Comparison of ENCODE assay signal across 8 cellular contexts in the genomic region with DNA sequence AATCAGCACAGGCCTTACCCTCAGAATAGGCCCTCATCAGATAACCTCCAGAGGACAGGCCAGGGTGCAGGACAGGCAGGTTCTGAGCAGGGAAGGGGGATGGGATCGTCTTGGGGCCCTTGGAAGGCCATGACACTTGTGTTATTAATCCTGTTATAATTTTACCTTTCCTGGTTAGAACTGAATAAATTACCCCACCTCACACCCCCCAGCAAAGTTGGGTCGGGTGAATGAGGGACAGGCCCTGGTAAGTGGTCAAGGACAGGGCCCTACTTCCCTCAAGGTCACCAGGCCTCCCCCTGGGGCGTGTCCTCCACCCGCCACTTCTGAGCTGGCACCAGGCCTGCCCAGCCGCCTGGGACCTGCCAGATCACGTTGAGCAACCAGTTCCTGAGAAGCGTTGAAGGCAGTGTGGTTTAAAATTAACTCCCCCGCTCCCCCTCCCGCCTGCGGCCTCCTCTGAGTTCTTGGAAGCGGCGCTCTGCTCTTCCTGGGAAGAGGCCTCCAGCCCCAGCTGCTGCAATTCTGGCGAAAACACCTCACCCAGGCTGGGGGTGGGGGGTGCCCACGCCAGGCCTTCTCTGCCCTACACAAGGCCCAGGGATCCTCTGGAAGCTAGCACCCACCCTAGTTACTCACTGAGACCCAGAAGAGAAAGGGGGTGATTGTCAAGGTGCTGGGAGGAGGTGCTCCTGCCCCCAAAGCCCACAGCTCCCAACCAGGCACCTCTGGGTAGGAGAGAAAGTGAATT. TPM values are rescaled to one million over a fixed set of nuclear protein-coding genes. Genes with fewer than 3 reads are reported as not detected.
DNase-seq lines count a peak whose midpoint lies in the region; FAIRE-seq and TF ChIP-seq lines count a peak whose summit lies in the region.

No MANE protein-coding gene starts in this region.

- H3K36me3 ChIP-seq in Peyer's patch (peaks cover 0 to 9% (median 0%) of the 10 kb centered on the region in 3 donors), osteoblast (ENCODE audit: insufficient read depth, low read length) (no peaks in the 10 kb centered on the region), suprapubic skin (no peaks in the 10 kb centered on the region)

- TF ChIP-seq CTCF in Peyer's patch (IDR thresholded peaks at IDR 0.05) = no peak
- TF ChIP-seq CTCF in fibroblast of mammary gland (conservative IDR thresholded peaks at IDR 0.05; ENCODE audit: control insufficient read depth, insufficient read depth, low read depth, low read length) = no peak
- no peak for TF ChIP-seq CTCF in osteoblast (IDR thresholded peaks at IDR 0.05; ENCODE audit: extremely low read depth, low read depth, low read length)
- no peak for TF ChIP-seq CTCF in suprapubic skin (IDR thresholded peaks at IDR 0.05)

- peak overlapping the region; percentile 100 for H3K27ac Mint-ChIP-seq in activated T-helper 2 cell treated with anti-CD3 and anti-CD28 coated beads, Interferon-gamma antibody, Interleukin-2, Interleukin-4, amounts not matched to agents 10 μg/mL and 5 μg/mL and 100 μg/mL, durations not matched to agents 14 hours and 24 hours and 36 hours

- peak; percentile 66 for DNase-seq in GM18507 (ENCODE audit: extremely low spot score, insufficient read length, low read depth)
- peak; percentile 58 for DNase-seq in HPDE6-E6E7 (ENCODE audit: extremely low spot score)
- peak; percentile 71 to 95 (median 94) for DNase-seq in Peyer's patch
- peak; percentile 80 for DNase-seq in activated T-helper 2 cell treated with anti-CD3 and anti-CD28 coated beads, Interferon-gamma antibody, Interleukin-2, Interleukin-4, amounts not matched to agents 10 μg/mL and 5 μg/mL and 100 μg/mL, durations not matched to agents 14 hours and 24 hours and 36 hours (ENCODE audit: low spot score)
- DNase-seq in fibroblast of mammary gland (ENCODE audit: low read depth) = peak; percentile 97
- peak; percentile 97 for DNase-seq in osteoblast (ENCODE audit: insufficient read length, low spot score, missing footprints)
- DNase-seq in suprapubic skin (ENCODE audit: low spot score in 2 of 2) = peak; percentile 97
- DNase-seq in SW 1271 (lab: John Stamatoyannopoulos, UW) = no peak

- H3K4me2 ChIP-seq in osteoblast (ENCODE audit: insufficient read depth, low read length) = peak overlapping the region; percentile 78

- no peaks in the 10 kb centered on the region for H3K9me3 ChIP-seq in Peyer's patch
- no peaks in the 10 kb centered on the region for H3K9me3 ChIP-seq in osteoblast (ENCODE audit: low read depth, low read length)
- H3K9me3 ChIP-seq in suprapubic skin = no peaks in the 10 kb centered on the region

- TF ChIP-seq POLR2A in Peyer's patch (IDR thresholded peaks at IDR 0.05) (peak; percentile 4 to 42), suprapubic skin (IDR thresholded peaks at IDR 0.05) (no peak)

- H3K9me3 Mint-ChIP-seq in activated T-helper 2 cell treated with anti-CD3 and anti-CD28 coated beads, Interferon-gamma antibody, Interleukin-2, Interleukin-4, amounts not matched to agents 10 μg/mL and 5 μg/mL and 100 μg/mL, durations not matched to agents 14 hours and 24 hours and 36 hours = no peaks in the 10 kb centered on the region

- no peaks in the 10 kb centered on the region for H3K79me2 ChIP-seq in osteoblast (ENCODE audit: insufficient read depth, low read length)

- no peak for TF ChIP-seq EP300 in suprapubic skin (IDR thresholded peaks at IDR 0.05)

- peak overlapping the region in 3 of 4 donors; percentile 12 to 28 (median 24) for H3K4me3 ChIP-seq in Peyer's patch
- H3K4me3 ChIP-seq in fibroblast of mammary gland (ENCODE audit: control insufficient read depth, low read depth, low read length) = no peak overlapping the region
- peak overlapping the region; percentile 31 for H3K4me3 ChIP-seq in osteoblast (ENCODE audit: insufficient read depth, low read length)
- peak overlapping the region; percentile 30 for H3K4me3 ChIP-seq in suprapubic skin

- FAIRE-seq in GM18507 (lab: Jason Lieb, UNC) = peak; percentile 92

- intact Hi-C loops in activated T-helper 2 cell treated with anti-CD3 and anti-CD28 coated beads, Interferon-gamma antibody, Interleukin-2, Interleukin-4, amounts not matched to agents 10 μg/mL and 5 μg/mL and 100 μg/mL, durations not matched to agents 14 hours and 24 hours and 36 hours (cut with micrococcal nuclease) = loop anchor here (1.0 to 5.0 kb wide), 6 partner anchors 11 to 364 kb away; a partner anchor contains a TSS

- peaks cover 19 to 42% (median 23%) of the 10 kb centered on the region in 4 donors for H3K4me1 ChIP-seq in Peyer's patch
- H3K4me1 ChIP-seq in osteoblast (ENCODE audit: insufficient read depth, low read length) = peaks cover 29% of the 10 kb centered on the region
- peaks cover 73% of the 10 kb centered on the region for H3K4me1 ChIP-seq in suprapubic skin

- H3K27ac ChIP-seq in Peyer's patch = peak overlapping the region; percentile 80 to 97 (median 96)
- H3K27ac ChIP-seq in osteoblast (ENCODE audit: low read depth, low read length) = peak overlapping the region; percentile 99
- peak overlapping the region; percentile 97 for H3K27ac ChIP-seq in suprapubic skin

- H2AFZ ChIP-seq in osteoblast (ENCODE audit: low read length) = no peak overlapping the region

- WGBS in suprapubic skin = 6% methylated on average over 7 of the region's 14 CpGs

- peaks cover 81% of the 10 kb centered on the region for H3K4me1 Mint-ChIP-seq in activated T-helper 2 cell treated with anti-CD3 and anti-CD28 coated beads, Interferon-gamma antibody, Interleukin-2, Interleukin-4, amounts not matched to agents 10 μg/mL and 5 μg/mL and 100 μg/mL, durations not matched to agents 14 hours and 24 hours and 36 hours (ENCODE audit: low read depth)

- H4K20me1 ChIP-seq in osteoblast (ENCODE audit: insufficient read depth, low read length) = no peaks in the 10 kb centered on the region

- H3K27me3 ChIP-seq in Peyer's patch (no peaks in the 10 kb centered on the region), osteoblast (ENCODE audit: insufficient read depth, low read length) (no peaks in the 10 kb centered on the region), suprapubic skin (no peaks in the 10 kb centered on the region)

- H3K36me3 Mint-ChIP-seq in activated T-helper 2 cell treated with anti-CD3 and anti-CD28 coated beads, Interferon-gamma antibody, Interleukin-2, Interleukin-4, amounts not matched to agents 10 μg/mL and 5 μg/mL and 100 μg/mL, durations not matched to agents 14 hours and 24 hours and 36 hours (ENCODE audit: low read depth) = peaks cover 69% of the 10 kb centered on the region

- no peaks in the 10 kb centered on the region for H3K27me3 Mint-ChIP-seq in activated T-helper 2 cell treated with anti-CD3 and anti-CD28 coated beads, Interferon-gamma antibody, Interleukin-2, Interleukin-4, amounts not matched to agents 10 μg/mL and 5 μg/mL and 100 μg/mL, durations not matched to agents 14 hours and 24 hours and 36 hours (ENCODE audit: low read depth)

- peak overlapping the region; percentile 74 for H3K4me3 Mint-ChIP-seq in activated T-helper 2 cell treated with anti-CD3 and anti-CD28 coated beads, Interferon-gamma antibody, Interleukin-2, Interleukin-4, amounts not matched to agents 10 μg/mL and 5 μg/mL and 100 μg/mL, durations not matched to agents 14 hours and 24 hours and 36 hours (ENCODE audit: low read depth)

RNA-seq across cellular contexts. Expression of a gene that starts 10.6 kb away (rescaled TPM):
- 10 to 100 TPM in 3 of 4 donors, 1 to 10 TPM in 1; 9.7 to 13.5 (median 10.9) TPM for total RNA-seq in Peyer's patch
- 351 and 355 TPM in 2 replicates for total RNA-seq in activated T-helper 2 cell treated with anti-CD3 and anti-CD28 coated beads, Interferon-gamma antibody, Interleukin-2, Interleukin-4, amounts not matched to agents 10 μg/mL and 5 μg/mL and 100 μg/mL, durations not matched to agents 14 hours and 24 hours and 36 hours
- total RNA-seq in osteoblast = 1.1 and 1.2 TPM in 2 replicates
- total RNA-seq in suprapubic skin = 10 to 100 TPM; 12.8 to 20.5 (median 14.7) TPM

RNA-seq across cellular contexts. Expression of a gene that starts 15.9 kb away (rescaled TPM):
- total RNA-seq in Peyer's patch (10 to 100 TPM; 25.6 to 44.0 (median 30.0) TPM), osteoblast (56.5 and 66.6 TPM in 2 replicates), suprapubic skin (100 to 1,000 TPM in 2 of 4 donors, 10 to 100 TPM in 2; 71.5 to 120 (median 99.4) TPM)
- 178 and 190 TPM in 2 replicates for total RNA-seq in activated T-helper 2 cell treated with anti-CD3 and anti-CD28 coated beads, Interferon-gamma antibody, Interleukin-2, Interleukin-4, amounts not matched to agents 10 μg/mL and 5 μg/mL and 100 μg/mL, durations not matched to agents 14 hours and 24 hours and 36 hours

RNA-seq across cellular contexts. Expression of a gene that starts 31.7 kb away (rescaled TPM):
- total RNA-seq in Peyer's patch = 10 to 100 TPM in 3 of 4 donors, 1 to 10 TPM in 1; 8.6 to 15.3 (median 12.5) TPM
- 61.7 and 68.7 TPM in 2 replicates for total RNA-seq in activated T-helper 2 cell treated with anti-CD3 and anti-CD28 coated beads, Interferon-gamma antibody, Interleukin-2, Interleukin-4, amounts not matched to agents 10 μg/mL and 5 μg/mL and 100 μg/mL, durations not matched to agents 14 hours and 24 hours and 36 hours
- total RNA-seq in osteoblast = 8.5 and 8.7 TPM in 2 replicates
- 10 to 100 TPM in 1 of 4 donors, 1 to 10 TPM in 3; 3.8 to 10.6 (median 8.4) TPM for total RNA-seq in suprapubic skin

RNA-seq across cellular contexts. Expression of a gene that starts 33.5 kb away (rescaled TPM):
- 10 to 100 TPM in 1 of 4 donors, 1 to 10 TPM in 2, not detected in 1; 1.1 to 26.4 (median 3.2) TPM for total RNA-seq in Peyer's patch
- 35.2 and 37.2 TPM in 2 replicates for total RNA-seq in activated T-helper 2 cell treated with anti-CD3 and anti-CD28 coated beads, Interferon-gamma antibody, Interleukin-2, Interleukin-4, amounts not matched to agents 10 μg/mL and 5 μg/mL and 100 μg/mL, durations not matched to agents 14 hours and 24 hours and 36 hours
- 17.7 and 18.8 TPM in 2 replicates for total RNA-seq in osteoblast
- 1 to 10 TPM; 1.3 to 3.7 (median 2.2) TPM for total RNA-seq in suprapubic skin

Comparison
In these comparisons a context has a peak if more than half of its experiments do, and no peak if none do; other contexts are left out.
1. DNase-seq: peak in GM18507 (single experiment), HPDE6-E6E7 (single experiment), Peyer's patch (3 of 3), activated T-helper 2 cell treated with anti-CD3 and anti-CD28 coated beads, Interferon-gamma antibody, Interleukin-2, Interleukin-4, amounts not matched to agents 10 μg/mL and 5 μg/mL and 100 μg/mL, durations not matched to agents 14 hours and 24 hours and 36 hours (single experiment), fibroblast of mammary gland (single experiment), osteoblast (single experiment) and suprapubic skin (2 of 2); none in SW 1271 (0 of 2).
2. POLR2A ChIP-seq: peak in Peyer's patch (2 of 2); none in suprapubic skin (0 of 2).
3. RNA of a gene that starts 10.6 kb away (total RNA-seq): 351 to 355 TPM in activated T-helper 2 cell treated with anti-CD3 and anti-CD28 coated beads, Interferon-gamma antibody, Interleukin-2, Interleukin-4, amounts not matched to agents 10 μg/mL and 5 μg/mL and 100 μg/mL, durations not matched to agents 14 hours and 24 hours and 36 hours; 12.8 to 20.5 TPM in suprapubic skin, 9.7 to 13.5 TPM in Peyer's patch and 1.1 to 1.2 TPM in osteoblast; every median in the first group is over 10 times any median in the second.
4. Peak in every context shown above with its lines, with median percentiles within 50 percentile points of each other: H3K27ac ChIP-seq.